Comparison of ENCODE assay signal across 1 cellular context in the genomic region with DNA sequence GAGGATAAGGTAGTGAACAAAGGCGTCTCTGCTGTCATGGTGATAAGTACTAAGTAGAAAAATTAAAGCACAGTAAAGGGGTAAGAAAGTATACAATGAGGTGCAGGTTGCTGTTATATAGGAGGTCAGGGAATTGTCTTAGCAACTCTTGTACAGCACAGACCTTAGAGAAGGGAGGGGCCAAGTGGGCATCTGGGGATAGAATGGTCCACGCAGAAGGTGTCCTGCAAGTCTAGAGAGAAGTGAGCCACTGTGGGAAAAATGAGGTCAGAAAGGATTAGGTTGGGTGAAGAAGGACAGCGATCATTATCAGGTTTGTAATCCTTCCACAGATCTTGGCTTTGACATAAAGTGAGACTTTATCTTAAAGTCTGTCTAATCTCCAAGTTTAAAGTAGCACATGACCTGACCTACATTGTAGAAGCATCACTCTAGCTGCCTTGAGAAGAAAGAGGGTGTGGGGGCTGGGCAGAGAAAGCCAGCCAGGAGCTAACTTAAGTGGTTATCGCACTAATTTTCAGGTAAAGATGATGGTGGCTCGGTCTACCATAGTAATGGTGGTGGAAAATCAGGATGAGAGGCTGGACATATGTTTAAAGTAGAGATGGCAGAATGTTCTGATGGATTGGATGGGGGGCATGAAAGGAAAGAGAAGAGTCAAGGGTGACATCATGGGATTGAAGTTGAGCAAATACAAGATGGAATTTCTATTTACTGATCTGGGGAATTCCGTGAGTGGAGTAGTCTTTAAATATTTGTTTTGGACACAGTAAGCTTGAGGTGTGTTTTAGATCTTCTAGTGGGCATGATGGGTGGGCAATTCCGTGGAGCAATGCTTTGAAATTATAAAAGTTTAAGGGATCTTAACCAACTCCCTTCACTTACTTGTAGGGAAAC.
TF ChIP-seq lines count a peak whose summit lies in the region.

No MANE protein-coding gene starts in this region.

TF ChIP-seq in HepG2, 621 proteins besides CTCF, POLR2A, EP300 and RAD21 (continued from another document and continues in another):
- TF ChIP-seq, protein P1, sequence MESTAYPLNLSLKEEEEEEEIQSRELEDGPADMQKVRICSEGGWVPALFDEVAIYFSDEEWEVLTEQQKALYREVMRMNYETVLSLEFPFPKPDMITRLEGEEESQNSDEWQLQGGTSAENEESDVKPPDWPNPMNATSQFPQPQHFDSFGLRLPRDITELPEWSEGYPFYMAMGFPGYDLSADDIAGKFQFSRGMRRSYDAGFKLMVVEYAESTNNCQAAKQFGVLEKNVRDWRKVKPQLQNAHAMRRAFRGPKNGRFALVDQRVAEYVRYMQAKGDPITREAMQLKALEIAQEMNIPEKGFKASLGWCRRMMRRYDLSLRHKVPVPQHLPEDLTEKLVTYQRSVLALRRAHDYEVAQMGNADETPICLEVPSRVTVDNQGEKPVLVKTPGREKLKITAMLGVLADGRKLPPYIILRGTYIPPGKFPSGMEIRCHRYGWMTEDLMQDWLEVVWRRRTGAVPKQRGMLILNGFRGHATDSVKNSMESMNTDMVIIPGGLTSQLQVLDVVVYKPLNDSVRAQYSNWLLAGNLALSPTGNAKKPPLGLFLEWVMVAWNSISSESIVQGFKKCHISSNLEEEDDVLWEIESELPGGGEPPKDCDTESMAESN (CRISPR knock-in tag; conservative IDR thresholded peaks at IDR 0.05), result no peak
- TF ChIP-seq HMG20B (CRISPR knock-in tag; conservative IDR thresholded peaks at IDR 0.05) (peak; percentile 78; the same call in 1 of the 2 replicates), ZSCAN12 (CRISPR knock-in tag; IDR thresholded peaks at IDR 0.05) (no peak), FOSL2 (CRISPR knock-in tag; IDR thresholded peaks at IDR 0.05) (peak; percentile 67), NR2F1 (CRISPR knock-in tag; IDR thresholded peaks at IDR 0.05) (peak; percentile 22 to 69; a peak in 2 of 4 replicates), ISX (CRISPR knock-in tag; conservative IDR thresholded peaks at IDR 0.05) (no peak), ZNF7 (CRISPR knock-in tag; IDR thresholded peaks at IDR 0.05) (no peak), ZBTB7A (CRISPR knock-in tag; IDR thresholded peaks at IDR 0.05) (no peak), NR2F6 (IDR thresholded peaks at IDR 0.05) (peak; percentile 92), NR2F6 (CRISPR knock-in tag; IDR thresholded peaks at IDR 0.05) (peak; percentile 82), ZNF3 (CRISPR knock-in tag; IDR thresholded peaks at IDR 0.05) (no peak), ZBTB3 (CRISPR knock-in tag; IDR thresholded peaks at IDR 0.05; ENCODE audit: borderline replicate concordance, low read depth) (no peak), PAWR (CRISPR knock-in tag; IDR thresholded peaks at IDR 0.05; ENCODE audit: borderline replicate concordance) (no peak), RFX1 (IDR thresholded peaks at IDR 0.05) (no peak), SMAD1 (CRISPR knock-in tag; IDR thresholded peaks at IDR 0.05; ENCODE audit: borderline replicate concordance, low read depth) (no peak), ZNF205 (CRISPR knock-in tag; IDR thresholded peaks at IDR 0.05) (no peak; the same call in 1 of the 2 replicates), DNMT1 (CRISPR knock-in tag; IDR thresholded peaks at IDR 0.05) (no peak), RNF2 (conservative IDR thresholded peaks at IDR 0.05; ENCODE audit: low read depth) (no peak), ZFX (CRISPR knock-in tag; IDR thresholded peaks at IDR 0.05; ENCODE audit: low read depth) (no peak), ZFYVE20 (CRISPR knock-in tag; IDR thresholded peaks at IDR 0.05; ENCODE audit: borderline replicate concordance, low read depth) (no peak), SOX13 (IDR thresholded peaks at IDR 0.05) (peak; percentile 44; the same call in 1 of the 2 replicates), SOX13 (CRISPR knock-in tag; conservative IDR thresholded peaks at IDR 0.05 in 1 of 2, IDR thresholded peaks at IDR 0.05 in 1 of 2) (peak in 1 of 2 experiments; percentile 91; a peak in 2 of 4 replicates), JUN (CRISPR knock-in tag; IDR thresholded peaks at IDR 0.05) (peak; percentile 93), KDM6A (CRISPR knock-in tag; IDR thresholded peaks at IDR 0.05; ENCODE audit: low read depth) (peak; percentile 49; the same call in 1 of the 2 replicates), ZNF264 (CRISPR knock-in tag; IDR thresholded peaks at IDR 0.05) (no peak), PLRG1 (conservative IDR thresholded peaks at IDR 0.05) (no peak), SMAD9 (CRISPR knock-in tag; IDR thresholded peaks at IDR 0.05) (no peak), RXRB (CRISPR knock-in tag; IDR thresholded peaks at IDR 0.05; ENCODE audit: borderline replicate concordance) (peak; percentile 82), POLR2AphosphoS2 (IDR thresholded peaks at IDR 0.05; ENCODE audit: low read depth, low read length) (no peak), NRL (CRISPR knock-in tag; IDR thresholded peaks at IDR 0.05; ENCODE audit: borderline replicate concordance) (no peak), ZNF556 (CRISPR knock-in tag; IDR thresholded peaks at IDR 0.05; ENCODE audit: borderline replicate concordance) (0 out of 2 replicates have a peak, but pooled peaks have one; percentile 32), PHB2 (IDR thresholded peaks at IDR 0.05; ENCODE audit: partially characterized antibody) (no peak), PAX8 (CRISPR knock-in tag; IDR thresholded peaks at IDR 0.05; ENCODE audit: borderline replicate concordance) (no peak), MEIS1 (CRISPR knock-in tag; IDR thresholded peaks at IDR 0.05; ENCODE audit: borderline replicate concordance) (no peak), TEAD2 (CRISPR knock-in tag; IDR thresholded peaks at IDR 0.05) (no peak), ZSCAN25 (CRISPR knock-in tag; IDR thresholded peaks at IDR 0.05) (no peak), HOXD1 (CRISPR knock-in tag; IDR thresholded peaks at IDR 0.05) (no peak; the same call in 1 of the 2 replicates), KDM3A (CRISPR knock-in tag; IDR thresholded peaks at IDR 0.05; ENCODE audit: low read depth) (peak; percentile 37; the same call in 1 of the 2 replicates), SSRP1 (CRISPR knock-in tag; IDR thresholded peaks at IDR 0.05) (no peak), TARDBP (CRISPR knock-in tag; IDR thresholded peaks at IDR 0.05) (peak; percentile 69; the same call in 1 of the 2 replicates), XRCC5 (optimal IDR thresholded peaks at IDR 0.05; ENCODE audit: low read length) (no peak), ZNF775 (CRISPR knock-in tag; IDR thresholded peaks at IDR 0.05; ENCODE audit: borderline replicate concordance) (no peak)
- TF ChIP-seq, protein P2, sequence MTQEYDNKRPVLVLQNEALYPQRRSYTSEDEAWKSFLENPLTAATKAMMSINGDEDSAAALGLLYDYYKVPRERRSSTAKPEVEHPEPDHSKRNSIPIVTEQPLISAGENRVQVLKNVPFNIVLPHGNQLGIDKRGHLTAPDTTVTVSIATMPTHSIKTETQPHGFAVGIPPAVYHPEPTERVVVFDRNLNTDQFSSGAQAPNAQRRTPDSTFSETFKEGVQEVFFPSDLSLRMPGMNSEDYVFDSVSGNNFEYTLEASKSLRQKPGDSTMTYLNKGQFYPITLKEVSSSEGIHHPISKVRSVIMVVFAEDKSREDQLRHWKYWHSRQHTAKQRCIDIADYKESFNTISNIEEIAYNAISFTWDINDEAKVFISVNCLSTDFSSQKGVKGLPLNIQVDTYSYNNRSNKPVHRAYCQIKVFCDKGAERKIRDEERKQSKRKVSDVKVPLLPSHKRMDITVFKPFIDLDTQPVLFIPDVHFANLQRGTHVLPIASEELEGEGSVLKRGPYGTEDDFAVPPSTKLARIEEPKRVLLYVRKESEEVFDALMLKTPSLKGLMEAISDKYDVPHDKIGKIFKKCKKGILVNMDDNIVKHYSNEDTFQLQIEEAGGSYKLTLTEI (CRISPR knock-in tag; conservative IDR thresholded peaks at IDR 0.05), result no peak
- TF ChIP-seq, protein P3, sequence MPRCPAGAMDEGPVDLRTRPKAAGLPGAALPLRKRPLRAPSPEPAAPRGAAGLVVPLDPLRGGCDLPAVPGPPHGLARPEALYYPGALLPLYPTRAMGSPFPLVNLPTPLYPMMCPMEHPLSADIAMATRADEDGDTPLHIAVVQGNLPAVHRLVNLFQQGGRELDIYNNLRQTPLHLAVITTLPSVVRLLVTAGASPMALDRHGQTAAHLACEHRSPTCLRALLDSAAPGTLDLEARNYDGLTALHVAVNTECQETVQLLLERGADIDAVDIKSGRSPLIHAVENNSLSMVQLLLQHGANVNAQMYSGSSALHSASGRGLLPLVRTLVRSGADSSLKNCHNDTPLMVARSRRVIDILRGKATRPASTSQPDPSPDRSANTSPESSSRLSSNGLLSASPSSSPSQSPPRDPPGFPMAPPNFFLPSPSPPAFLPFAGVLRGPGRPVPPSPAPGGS (CRISPR knock-in tag; IDR thresholded peaks at IDR 0.05), result no peak
- TF ChIP-seq, protein P4, sequence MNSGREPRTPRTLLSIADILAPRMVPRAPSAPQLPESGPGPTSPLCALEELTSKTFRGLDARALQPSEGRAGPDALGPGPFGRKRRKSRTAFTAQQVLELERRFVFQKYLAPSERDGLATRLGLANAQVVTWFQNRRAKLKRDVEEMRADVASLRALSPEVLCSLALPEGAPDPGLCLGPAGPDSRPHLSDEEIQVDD (CRISPR knock-in tag; IDR thresholded peaks at IDR 0.05; ENCODE audit: borderline replicate concordance), result no peak
- TF ChIP-seq, protein P5, sequence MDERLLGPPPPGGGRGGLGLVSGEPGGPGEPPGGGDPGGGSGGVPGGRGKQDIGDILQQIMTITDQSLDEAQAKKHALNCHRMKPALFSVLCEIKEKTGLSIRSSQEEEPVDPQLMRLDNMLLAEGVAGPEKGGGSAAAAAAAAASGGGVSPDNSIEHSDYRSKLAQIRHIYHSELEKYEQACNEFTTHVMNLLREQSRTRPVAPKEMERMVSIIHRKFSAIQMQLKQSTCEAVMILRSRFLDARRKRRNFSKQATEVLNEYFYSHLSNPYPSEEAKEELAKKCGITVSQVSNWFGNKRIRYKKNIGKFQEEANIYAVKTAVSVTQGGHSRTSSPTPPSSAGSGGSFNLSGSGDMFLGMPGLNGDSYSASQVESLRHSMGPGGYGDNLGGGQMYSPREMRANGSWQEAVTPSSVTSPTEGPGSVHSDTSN (CRISPR knock-in tag; IDR thresholded peaks at IDR 0.05), result no peak
- TF ChIP-seq, protein P6, sequence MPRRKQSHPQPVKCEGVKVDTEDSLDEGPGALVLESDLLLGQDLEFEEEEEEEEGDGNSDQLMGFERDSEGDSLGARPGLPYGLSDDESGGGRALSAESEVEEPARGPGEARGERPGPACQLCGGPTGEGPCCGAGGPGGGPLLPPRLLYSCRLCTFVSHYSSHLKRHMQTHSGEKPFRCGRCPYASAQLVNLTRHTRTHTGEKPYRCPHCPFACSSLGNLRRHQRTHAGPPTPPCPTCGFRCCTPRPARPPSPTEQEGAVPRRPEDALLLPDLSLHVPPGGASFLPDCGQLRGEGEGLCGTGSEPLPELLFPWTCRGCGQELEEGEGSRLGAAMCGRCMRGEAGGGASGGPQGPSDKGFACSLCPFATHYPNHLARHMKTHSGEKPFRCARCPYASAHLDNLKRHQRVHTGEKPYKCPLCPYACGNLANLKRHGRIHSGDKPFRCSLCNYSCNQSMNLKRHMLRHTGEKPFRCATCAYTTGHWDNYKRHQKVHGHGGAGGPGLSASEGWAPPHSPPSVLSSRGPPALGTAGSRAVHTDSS (CRISPR knock-in tag; conservative IDR thresholded peaks at IDR 0.05), result no peak
- TF ChIP-seq, protein P7, sequence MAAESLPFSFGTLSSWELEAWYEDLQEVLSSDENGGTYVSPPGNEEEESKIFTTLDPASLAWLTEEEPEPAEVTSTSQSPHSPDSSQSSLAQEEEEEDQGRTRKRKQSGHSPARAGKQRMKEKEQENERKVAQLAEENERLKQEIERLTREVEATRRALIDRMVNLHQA (CRISPR knock-in tag; IDR thresholded peaks at IDR 0.05), result no peak
- TF ChIP-seq, protein P8, sequence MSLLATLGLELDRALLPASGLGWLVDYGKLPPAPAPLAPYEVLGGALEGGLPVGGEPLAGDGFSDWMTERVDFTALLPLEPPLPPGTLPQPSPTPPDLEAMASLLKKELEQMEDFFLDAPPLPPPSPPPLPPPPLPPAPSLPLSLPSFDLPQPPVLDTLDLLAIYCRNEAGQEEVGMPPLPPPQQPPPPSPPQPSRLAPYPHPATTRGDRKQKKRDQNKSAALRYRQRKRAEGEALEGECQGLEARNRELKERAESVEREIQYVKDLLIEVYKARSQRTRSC (CRISPR knock-in tag; IDR thresholded peaks at IDR 0.05; ENCODE audit: low read depth), result no peak
- TF ChIP-seq, protein P9, sequence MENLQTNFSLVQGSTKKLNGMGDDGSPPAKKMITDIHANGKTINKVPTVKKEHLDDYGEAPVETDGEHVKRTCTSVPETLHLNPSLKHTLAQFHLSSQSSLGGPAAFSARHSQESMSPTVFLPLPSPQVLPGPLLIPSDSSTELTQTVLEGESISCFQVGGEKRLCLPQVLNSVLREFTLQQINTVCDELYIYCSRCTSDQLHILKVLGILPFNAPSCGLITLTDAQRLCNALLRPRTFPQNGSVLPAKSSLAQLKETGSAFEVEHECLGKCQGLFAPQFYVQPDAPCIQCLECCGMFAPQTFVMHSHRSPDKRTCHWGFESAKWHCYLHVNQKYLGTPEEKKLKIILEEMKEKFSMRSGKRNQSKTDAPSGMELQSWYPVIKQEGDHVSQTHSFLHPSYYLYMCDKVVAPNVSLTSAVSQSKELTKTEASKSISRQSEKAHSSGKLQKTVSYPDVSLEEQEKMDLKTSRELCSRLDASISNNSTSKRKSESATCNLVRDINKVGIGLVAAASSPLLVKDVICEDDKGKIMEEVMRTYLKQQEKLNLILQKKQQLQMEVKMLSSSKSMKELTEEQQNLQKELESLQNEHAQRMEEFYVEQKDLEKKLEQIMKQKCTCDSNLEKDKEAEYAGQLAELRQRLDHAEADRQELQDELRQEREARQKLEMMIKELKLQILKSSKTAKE (CRISPR knock-in tag; IDR thresholded peaks at IDR 0.05; ENCODE audit: borderline replicate concordance), result peak; percentile 31; the same call in 1 of the 2 replicates
- TF ChIP-seq, protein P10, sequence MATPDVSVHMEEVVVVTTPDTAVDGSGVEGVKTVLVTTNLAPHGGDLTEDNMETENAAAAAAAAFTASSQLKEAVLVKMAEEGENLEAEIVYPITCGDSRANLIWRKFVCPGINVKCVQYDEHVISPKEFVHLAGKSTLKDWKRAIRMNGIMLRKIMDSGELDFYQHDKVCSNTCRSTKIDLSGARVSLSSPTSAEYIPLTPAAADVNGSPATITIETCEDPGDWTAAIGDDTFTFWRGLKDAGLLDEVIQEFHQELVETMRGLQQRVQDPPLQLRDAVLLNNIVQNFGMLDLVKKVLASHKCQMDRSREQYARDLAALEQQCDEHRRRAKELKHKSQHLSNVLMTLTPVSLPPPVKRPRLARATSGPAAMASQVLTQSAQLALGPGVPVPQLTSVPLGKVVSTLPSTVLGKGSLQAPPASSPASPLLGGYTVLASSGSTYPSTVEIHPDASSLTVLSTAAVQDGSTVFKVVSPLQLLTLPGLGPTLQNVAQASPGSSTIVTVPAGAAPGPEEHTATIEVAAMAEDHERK (CRISPR knock-in tag; IDR thresholded peaks at IDR 0.05; ENCODE audit: low read depth), result no peak
- TF ChIP-seq, protein P11, sequence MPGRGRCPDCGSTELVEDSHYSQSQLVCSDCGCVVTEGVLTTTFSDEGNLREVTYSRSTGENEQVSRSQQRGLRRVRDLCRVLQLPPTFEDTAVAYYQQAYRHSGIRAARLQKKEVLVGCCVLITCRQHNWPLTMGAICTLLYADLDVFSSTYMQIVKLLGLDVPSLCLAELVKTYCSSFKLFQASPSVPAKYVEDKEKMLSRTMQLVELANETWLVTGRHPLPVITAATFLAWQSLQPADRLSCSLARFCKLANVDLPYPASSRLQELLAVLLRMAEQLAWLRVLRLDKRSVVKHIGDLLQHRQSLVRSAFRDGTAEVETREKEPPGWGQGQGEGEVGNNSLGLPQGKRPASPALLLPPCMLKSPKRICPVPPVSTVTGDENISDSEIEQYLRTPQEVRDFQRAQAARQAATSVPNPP (CRISPR knock-in tag; IDR thresholded peaks at IDR 0.05), result no peak
- TF ChIP-seq, protein P12, sequence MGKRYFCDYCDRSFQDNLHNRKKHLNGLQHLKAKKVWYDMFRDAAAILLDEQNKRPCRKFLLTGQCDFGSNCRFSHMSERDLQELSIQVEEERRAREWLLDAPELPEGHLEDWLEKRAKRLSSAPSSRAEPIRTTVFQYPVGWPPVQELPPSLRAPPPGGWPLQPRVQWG (CRISPR knock-in tag; IDR thresholded peaks at IDR 0.05; ENCODE audit: borderline replicate concordance, low read depth), result no peak
